In genomic region chr1:214078950-214079349, GRCh38 we compare ENCODE assay signal across 30 cellular contexts.
"Had no signal": no experiment of that assay in that cellular context is flagged by ENCODE, and none has a peak within 500 bp of the region (broad histone marks: within the 10 kb centered on the region; RNA-seq: fewer than 3 reads in every experiment).

No MANE protein-coding gene starts in this region.

- H3K4me1 ChIP-seq: left lung, lower lobe of right lung, pancreas, prostate gland, testis, transverse colon, upper lobe of left lung, vagina had no signal

- H3K4me1 Mint-ChIP-seq: naive thymus-derived CD8-positive, alpha-beta T cell; stimulated activated naive B cell treated with anti-CD40 and anti-IgM and Interleukin-4, amounts not matched to agents 10 μg/mL and 1 μg/mL and 100 μg/mL, for 72 hours had no signal

- H3K27ac ChIP-seq: left lung, lower lobe of right lung, pancreas, prostate gland, skin epidermis, stomach, testis, thyroid gland, transverse colon, upper lobe of left lung, vagina had no signal

- H3K9me3 Mint-ChIP-seq: nephron, neural crest cell had no signal

- H3K4me3 Mint-ChIP-seq: naive thymus-derived CD8-positive, alpha-beta T cell; nephron; neural crest cell; stimulated activated naive B cell treated with anti-CD40 and anti-IgM and Interleukin-4, amounts not matched to agents 10 μg/mL and 1 μg/mL and 100 μg/mL, for 72 hours had no signal

- H3K9me3 ChIP-seq: left lung, lower lobe of right lung, pancreas, prostate gland, stomach, testis, thyroid gland, transverse colon, upper lobe of left lung, vagina had no signal

- H3K36me3 Mint-ChIP-seq: stimulated activated naive B cell treated with anti-CD40 and anti-IgM and Interleukin-4, amounts not matched to agents 10 μg/mL and 1 μg/mL and 100 μg/mL, for 72 hours had no signal

- ATAC-seq: left cardiac atrium; left lung; lower lobe of right lung; naive thymus-derived CD8-positive, alpha-beta T cell; pancreas; right cardiac atrium; sciatic nerve; stimulated activated naive B cell treated with anti-CD40 and anti-IgM and Interleukin-4, amounts not matched to agents 10 μg/mL and 1 μg/mL and 100 μg/mL, for 72 hours; stimulated activated naive CD8-positive, alpha-beta T cell treated with anti-CD3 and anti-CD28 coated beads, Interleukin-15, Interleukin-2, amounts not matched to agents 100 U/mL and 50 U/mL, for 24 hours had no signal

- H3K36me3 ChIP-seq: left lung, lower lobe of right lung, pancreas, prostate gland, stomach, thyroid gland, transverse colon, upper lobe of left lung, vagina had no signal

- DNase-seq: hypothalamus; kidney glomerular epithelial cell; left cardiac atrium; left lung; lower lobe of right lung; mammary epithelial cell; mesenchymal stem cell; naive thymus-derived CD8-positive, alpha-beta T cell; nucleus accumbens; pancreas; posterior cingulate gyrus; retina; right cardiac atrium; stimulated activated CD4-positive, alpha-beta T cell treated with anti-CD3 and anti-CD28 coated beads, Interleukin-12 subunit alpha, Interleukin-12 subunit beta, amount 100 ng/mL, for 4 hours; stimulated activated CD4-positive, alpha-beta T cell treated with anti-CD3 and anti-CD28 coated beads, Interleukin-15, amount 100 ng/mL, for 24 hours; stimulated activated CD4-positive, alpha-beta T cell treated with anti-CD3 and anti-CD28 coated beads, Interleukin-2, amount 100 ng/mL, for 24 hours; stimulated activated CD4-positive, alpha-beta T cell treated with anti-CD3 and anti-CD28 coated beads, Interleukin-4, amount 100 ng/mL, for 1 hour; stimulated activated naive B cell treated with anti-CD40 and anti-IgM and Interleukin-4, amounts not matched to agents 10 μg/mL and 1 μg/mL and 100 μg/mL, for 72 hours; stimulated activated naive CD8-positive, alpha-beta T cell treated with anti-CD3 and anti-CD28 coated beads, Interleukin-15, Interleukin-2, amounts not matched to agents 100 U/mL and 50 U/mL, for 24 hours; stomach; testis; thyroid gland; transverse colon; upper lobe of left lung had no signal

- H3K27me3 ChIP-seq: left lung, pancreas, testis, thyroid gland, transverse colon, upper lobe of left lung, vagina had no signal

- H3K4me3 ChIP-seq: left lung, lower lobe of right lung, pancreas, prostate gland, skin epidermis, stomach, testis, thyroid gland, transverse colon, upper lobe of left lung, vagina had no signal

- H3K27me3 Mint-ChIP-seq: stimulated activated naive B cell treated with anti-CD40 and anti-IgM and Interleukin-4, amounts not matched to agents 10 μg/mL and 1 μg/mL and 100 μg/mL, for 72 hours had no signal

- H3K27ac Mint-ChIP-seq: naive thymus-derived CD8-positive, alpha-beta T cell; nephron; stimulated activated naive B cell treated with anti-CD40 and anti-IgM and Interleukin-4, amounts not matched to agents 10 μg/mL and 1 μg/mL and 100 μg/mL, for 72 hours had no signal
